In genomic region chr6:1515781-1516180, GRCh38 we compare ENCODE assay signal across 6 cellular contexts.
"Had no signal": no experiment of that assay in that cellular context is flagged by ENCODE, and none has a peak within 500 bp of the region (broad histone marks: within the 10 kb centered on the region; RNA-seq: fewer than 3 reads in every experiment).

No MANE protein-coding gene starts in this region.

- H3K27ac ChIP-seq: HL-60 had no signal

- DNase-seq: IMR-90, KBM-7, KG1 had no signal

- ATAC-seq: HepG2 had no signal

- FAIRE-seq: HepG2, HTR-8/SVneo had no signal
